Comparison of ENCODE assay signal across 8 cellular contexts in the genomic region with DNA sequence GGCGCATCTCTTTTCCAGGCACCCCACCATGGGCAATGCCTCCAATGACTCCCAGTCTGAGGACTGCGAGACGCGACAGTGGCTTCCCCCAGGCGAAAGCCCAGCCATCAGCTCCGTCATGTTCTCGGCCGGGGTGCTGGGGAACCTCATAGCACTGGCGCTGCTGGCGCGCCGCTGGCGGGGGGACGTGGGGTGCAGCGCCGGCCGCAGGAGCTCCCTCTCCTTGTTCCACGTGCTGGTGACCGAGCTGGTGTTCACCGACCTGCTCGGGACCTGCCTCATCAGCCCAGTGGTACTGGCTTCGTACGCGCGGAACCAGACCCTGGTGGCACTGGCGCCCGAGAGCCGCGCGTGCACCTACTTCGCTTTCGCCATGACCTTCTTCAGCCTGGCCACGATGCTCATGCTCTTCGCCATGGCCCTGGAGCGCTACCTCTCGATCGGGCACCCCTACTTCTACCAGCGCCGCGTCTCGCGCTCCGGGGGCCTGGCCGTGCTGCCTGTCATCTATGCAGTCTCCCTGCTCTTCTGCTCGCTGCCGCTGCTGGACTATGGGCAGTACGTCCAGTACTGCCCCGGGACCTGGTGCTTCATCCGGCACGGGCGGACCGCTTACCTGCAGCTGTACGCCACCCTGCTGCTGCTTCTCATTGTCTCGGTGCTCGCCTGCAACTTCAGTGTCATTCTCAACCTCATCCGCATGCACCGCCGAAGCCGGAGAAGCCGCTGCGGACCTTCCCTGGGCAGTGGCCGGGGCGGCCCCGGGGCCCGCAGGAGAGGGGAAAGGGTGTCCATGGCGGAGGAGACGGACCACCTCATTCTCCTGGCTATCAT. TPM values are rescaled to one million over a fixed set of nuclear protein-coding genes. Genes with fewer than 3 reads are reported as not detected.
A peak's percentile ranks its signal among the peaks of the same experiment; 100 is the strongest.
DNase-seq lines count a peak whose midpoint lies in the region; ATAC-seq lines count a peak whose summit lies in the region.

No MANE protein-coding gene starts in this region.

- H3K4me2 ChIP-seq in mesenchymal stem cell (ENCODE audit: low read length, poor library complexity, severe bottlenecking) = peak overlapping the region; percentile 94

- H2BK5ac ChIP-seq in mesenchymal stem cell (ENCODE audit: low read depth, low read length, poor library complexity, severe bottlenecking) = no peak overlapping the region

- H3K4me1 ChIP-seq in ES-I3 (ENCODE audit: insufficient read depth, low read length) = no peaks in the 10 kb centered on the region
- peaks cover 20 to 29% of the 10 kb centered on the region in 2 donors for H3K4me1 ChIP-seq in duodenal mucosa (ENCODE audit: control insufficient read depth in 1 of 2, insufficient read depth in 2 of 2, low read length in 2 of 2)
- peaks cover 15% of the 10 kb centered on the region for H3K4me1 ChIP-seq in mesenchymal stem cell (ENCODE audit: control insufficient read depth, insufficient read depth, low read depth, low read length)

- H2BK15ac ChIP-seq in mesenchymal stem cell (ENCODE audit: low read depth, poor library complexity, severe bottlenecking) = no peak overlapping the region

- H2AFZ ChIP-seq in mesenchymal stem cell (ENCODE audit: low read depth, low read length) = peak overlapping the region; percentile 74

- H3K27me3 ChIP-seq in duodenal mucosa (ENCODE audit: control insufficient read depth in 1 of 2, insufficient read depth in 2 of 2, low read length in 2 of 2) (peaks cover 11 to 15% of the 10 kb centered on the region in 2 donors), mesenchymal stem cell (ENCODE audit: control insufficient read depth in 1 of 2, insufficient read depth in 1 of 2, low read length in 2 of 2) (no peaks in the 10 kb centered on the region)

- peak overlapping the region; percentile 62; the same call in 1 of the 2 replicates for H3K9ac ChIP-seq in ES-I3 (ENCODE audit: low read depth, low read length)
- H3K9ac ChIP-seq in duodenal mucosa (ENCODE audit: low read depth in 1 of 2, low read length in 2 of 2) = peak overlapping the region; percentile 66 to 84
- peak overlapping the region; percentile 87 for H3K9ac ChIP-seq in mesenchymal stem cell (ENCODE audit: low read length)

- no peak overlapping the region for H2BK120ac ChIP-seq in mesenchymal stem cell (ENCODE audit: low read depth, low read length)

- H3K4me3 Mint-ChIP-seq in stimulated activated effector memory CD8-positive, alpha-beta T cell treated with anti-CD3 and anti-CD28 coated beads, Interleukin-12 subunit alpha, Interleukin-12 subunit beta, amount 100 ng/mL, for 72 hours = peak overlapping the region; percentile 100

- H3K4me3 ChIP-seq in duodenal mucosa (ENCODE audit: low read depth in 1 of 2, low read length in 2 of 2) = peak overlapping the region; percentile 81 to 82
- H3K4me3 ChIP-seq in mesenchymal stem cell (ENCODE audit: insufficient read depth in 1 of 2, low read depth in 1 of 2, low read length in 2 of 2) = peak overlapping the region; percentile 67 to 90

- H3K27ac Mint-ChIP-seq in stimulated activated effector memory CD8-positive, alpha-beta T cell treated with anti-CD3 and anti-CD28 coated beads, Interleukin-12 subunit alpha, Interleukin-12 subunit beta, amount 100 ng/mL, for 72 hours = peak overlapping the region; percentile 98

- H3K4ac ChIP-seq in mesenchymal stem cell (ENCODE audit: low read depth in 1 of 2, low read length in 2 of 2) = peak overlapping the region in 1 of 2 experiments; percentile 1

- no peak overlapping the region for H2AK5ac ChIP-seq in mesenchymal stem cell (ENCODE audit: low read length, severe bottlenecking)

- ATAC-seq in HG03095 (IDR thresholded peaks at IDR 0.05; ENCODE audit: unreplicated experiment) (peak; percentile 18), GM21526 (IDR thresholded peaks at IDR 0.05; ENCODE audit: low FRiP score, unreplicated experiment) (no peak)
- peak; percentile 63 for ATAC-seq in stimulated activated effector memory CD8-positive, alpha-beta T cell treated with anti-CD3 and anti-CD28 coated beads, Interleukin-12 subunit alpha, Interleukin-12 subunit beta, amount 100 ng/mL, for 72 hours

- H3K14ac ChIP-seq in mesenchymal stem cell (ENCODE audit: low read length in 2 of 2) = peak overlapping the region in 1 of 2 experiments; percentile 96

- H3K9me3 ChIP-seq in ES-I3 (ENCODE audit: control insufficient read depth, insufficient read depth, low read length) (no peaks in the 10 kb centered on the region), duodenal mucosa (ENCODE audit: control insufficient read depth in 1 of 2, low read length in 2 of 2) (no peaks in the 10 kb centered on the region), mesenchymal stem cell (ENCODE audit: control insufficient read depth, low read length) (no peaks in the 10 kb centered on the region)

- H3K9me3 Mint-ChIP-seq in stimulated activated effector memory CD8-positive, alpha-beta T cell treated with anti-CD3 and anti-CD28 coated beads, Interleukin-12 subunit alpha, Interleukin-12 subunit beta, amount 100 ng/mL, for 72 hours = no peaks in the 10 kb centered on the region

- no peak overlapping the region for H4K91ac ChIP-seq in mesenchymal stem cell (ENCODE audit: low read length)

- peaks cover 5% of the 10 kb centered on the region for H3K79me1 ChIP-seq in mesenchymal stem cell (replicated peaks; ENCODE audit: low read length, poor library complexity, severe bottlenecking)

- H3K18ac ChIP-seq in mesenchymal stem cell (ENCODE audit: low read depth in 1 of 2, low read length in 2 of 2) = peak overlapping the region; percentile 38 to 93

- peak overlapping the region; percentile 35 for H4K8ac ChIP-seq in mesenchymal stem cell (ENCODE audit: low read length)

- H3K36me3 ChIP-seq in ES-I3 (ENCODE audit: insufficient read depth, low read length) (no peaks in the 10 kb centered on the region), duodenal mucosa (ENCODE audit: control insufficient read depth in 1 of 2, insufficient read depth in 2 of 2, low read length in 2 of 2) (no peaks in the 10 kb centered on the region), mesenchymal stem cell (ENCODE audit: control insufficient read depth in 1 of 2, insufficient read depth in 2 of 2, low read depth in 1 of 2, low read length in 2 of 2) (no peaks in the 10 kb centered on the region)

- peaks cover 76% of the 10 kb centered on the region for H3K4me1 Mint-ChIP-seq in stimulated activated effector memory CD8-positive, alpha-beta T cell treated with anti-CD3 and anti-CD28 coated beads, Interleukin-12 subunit alpha, Interleukin-12 subunit beta, amount 100 ng/mL, for 72 hours

- H3K27ac ChIP-seq in duodenal mucosa (ENCODE audit: low read depth, low read length) (peak overlapping the region; percentile 79), mesenchymal stem cell (ENCODE audit: low read length, poor library complexity, severe bottlenecking) (no peak overlapping the region)

- 2% methylated on average over 64 of the region's 67 CpGs for WGBS in mesenchymal stem cell

- DNase-seq in activated CD4-positive, alpha-beta T cell treated with anti-CD3 and anti-CD28 coated beads for 1 hour = peak; percentile 21
- DNase-seq in mesenchymal stem cell (peak; percentile 56), NCI-H2196 treated with DMSO at 0.1 percent for 48 hours (lab: John Stamatoyannopoulos, UW; ENCODE audit: unreplicated experiment) (no peak)
- DNase-seq in stimulated activated effector memory CD8-positive, alpha-beta T cell treated with anti-CD3 and anti-CD28 coated beads, Interleukin-12 subunit alpha, Interleukin-12 subunit beta, amount 100 ng/mL, for 72 hours (ENCODE audit: low spot score in 2 of 2) = peak; percentile 35 to 80

- H3K23ac ChIP-seq in mesenchymal stem cell (ENCODE audit: low read length in 2 of 2) = peak overlapping the region in 1 of 2 experiments; percentile 66

- peak overlapping the region in 1 of 2 experiments; percentile 70 for H2BK12ac ChIP-seq in mesenchymal stem cell (ENCODE audit: low read length in 2 of 2)

- peaks cover 28% of the 10 kb centered on the region for H3K36me3 Mint-ChIP-seq in stimulated activated effector memory CD8-positive, alpha-beta T cell treated with anti-CD3 and anti-CD28 coated beads, Interleukin-12 subunit alpha, Interleukin-12 subunit beta, amount 100 ng/mL, for 72 hours

RNA-seq across cellular contexts. Expression of a gene that starts 0.6 kb away (rescaled TPM):
- 17.5 TPM for polyA plus RNA-seq in mesenchymal stem cell (2013, experiment 1 of 2)
- 17.8 TPM for polyA plus RNA-seq in mesenchymal stem cell (2013, experiment 2 of 2)

RNA-seq across cellular contexts. Expression of a gene that starts 47.2 kb away (rescaled TPM):
- polyA plus RNA-seq in mesenchymal stem cell (2013, experiment 1 of 2) = not detected
- not detected for polyA plus RNA-seq in mesenchymal stem cell (2013, experiment 2 of 2)
